1 cellular context compared by ENCODE assay signal in the genomic region with DNA sequence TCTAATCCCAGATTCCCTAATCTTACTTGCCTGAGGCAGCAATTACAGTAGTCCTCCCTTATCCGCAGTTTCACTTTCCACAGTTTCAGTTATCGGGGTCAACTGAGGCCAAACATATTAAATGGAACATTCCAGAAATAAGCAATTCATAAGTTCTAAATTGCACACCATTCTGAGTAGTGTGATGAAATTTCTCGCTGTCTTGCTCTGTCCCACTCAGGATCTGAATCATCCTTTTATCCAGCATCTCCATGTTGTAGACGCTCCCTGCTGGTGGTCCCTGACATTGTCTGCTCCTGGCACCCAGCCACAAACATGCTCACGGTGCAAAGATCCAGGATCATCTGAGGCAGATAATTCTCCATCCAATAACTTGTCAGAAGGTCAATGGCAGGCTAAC.
TF ChIP-seq lines count a peak whose summit lies in the region.

No MANE protein-coding gene starts in this region.

TF ChIP-seq in GM23338, 12 proteins besides CTCF, POLR2A, EP300 and RAD21 (continued from another document):
- TF ChIP-seq, protein P1, sequence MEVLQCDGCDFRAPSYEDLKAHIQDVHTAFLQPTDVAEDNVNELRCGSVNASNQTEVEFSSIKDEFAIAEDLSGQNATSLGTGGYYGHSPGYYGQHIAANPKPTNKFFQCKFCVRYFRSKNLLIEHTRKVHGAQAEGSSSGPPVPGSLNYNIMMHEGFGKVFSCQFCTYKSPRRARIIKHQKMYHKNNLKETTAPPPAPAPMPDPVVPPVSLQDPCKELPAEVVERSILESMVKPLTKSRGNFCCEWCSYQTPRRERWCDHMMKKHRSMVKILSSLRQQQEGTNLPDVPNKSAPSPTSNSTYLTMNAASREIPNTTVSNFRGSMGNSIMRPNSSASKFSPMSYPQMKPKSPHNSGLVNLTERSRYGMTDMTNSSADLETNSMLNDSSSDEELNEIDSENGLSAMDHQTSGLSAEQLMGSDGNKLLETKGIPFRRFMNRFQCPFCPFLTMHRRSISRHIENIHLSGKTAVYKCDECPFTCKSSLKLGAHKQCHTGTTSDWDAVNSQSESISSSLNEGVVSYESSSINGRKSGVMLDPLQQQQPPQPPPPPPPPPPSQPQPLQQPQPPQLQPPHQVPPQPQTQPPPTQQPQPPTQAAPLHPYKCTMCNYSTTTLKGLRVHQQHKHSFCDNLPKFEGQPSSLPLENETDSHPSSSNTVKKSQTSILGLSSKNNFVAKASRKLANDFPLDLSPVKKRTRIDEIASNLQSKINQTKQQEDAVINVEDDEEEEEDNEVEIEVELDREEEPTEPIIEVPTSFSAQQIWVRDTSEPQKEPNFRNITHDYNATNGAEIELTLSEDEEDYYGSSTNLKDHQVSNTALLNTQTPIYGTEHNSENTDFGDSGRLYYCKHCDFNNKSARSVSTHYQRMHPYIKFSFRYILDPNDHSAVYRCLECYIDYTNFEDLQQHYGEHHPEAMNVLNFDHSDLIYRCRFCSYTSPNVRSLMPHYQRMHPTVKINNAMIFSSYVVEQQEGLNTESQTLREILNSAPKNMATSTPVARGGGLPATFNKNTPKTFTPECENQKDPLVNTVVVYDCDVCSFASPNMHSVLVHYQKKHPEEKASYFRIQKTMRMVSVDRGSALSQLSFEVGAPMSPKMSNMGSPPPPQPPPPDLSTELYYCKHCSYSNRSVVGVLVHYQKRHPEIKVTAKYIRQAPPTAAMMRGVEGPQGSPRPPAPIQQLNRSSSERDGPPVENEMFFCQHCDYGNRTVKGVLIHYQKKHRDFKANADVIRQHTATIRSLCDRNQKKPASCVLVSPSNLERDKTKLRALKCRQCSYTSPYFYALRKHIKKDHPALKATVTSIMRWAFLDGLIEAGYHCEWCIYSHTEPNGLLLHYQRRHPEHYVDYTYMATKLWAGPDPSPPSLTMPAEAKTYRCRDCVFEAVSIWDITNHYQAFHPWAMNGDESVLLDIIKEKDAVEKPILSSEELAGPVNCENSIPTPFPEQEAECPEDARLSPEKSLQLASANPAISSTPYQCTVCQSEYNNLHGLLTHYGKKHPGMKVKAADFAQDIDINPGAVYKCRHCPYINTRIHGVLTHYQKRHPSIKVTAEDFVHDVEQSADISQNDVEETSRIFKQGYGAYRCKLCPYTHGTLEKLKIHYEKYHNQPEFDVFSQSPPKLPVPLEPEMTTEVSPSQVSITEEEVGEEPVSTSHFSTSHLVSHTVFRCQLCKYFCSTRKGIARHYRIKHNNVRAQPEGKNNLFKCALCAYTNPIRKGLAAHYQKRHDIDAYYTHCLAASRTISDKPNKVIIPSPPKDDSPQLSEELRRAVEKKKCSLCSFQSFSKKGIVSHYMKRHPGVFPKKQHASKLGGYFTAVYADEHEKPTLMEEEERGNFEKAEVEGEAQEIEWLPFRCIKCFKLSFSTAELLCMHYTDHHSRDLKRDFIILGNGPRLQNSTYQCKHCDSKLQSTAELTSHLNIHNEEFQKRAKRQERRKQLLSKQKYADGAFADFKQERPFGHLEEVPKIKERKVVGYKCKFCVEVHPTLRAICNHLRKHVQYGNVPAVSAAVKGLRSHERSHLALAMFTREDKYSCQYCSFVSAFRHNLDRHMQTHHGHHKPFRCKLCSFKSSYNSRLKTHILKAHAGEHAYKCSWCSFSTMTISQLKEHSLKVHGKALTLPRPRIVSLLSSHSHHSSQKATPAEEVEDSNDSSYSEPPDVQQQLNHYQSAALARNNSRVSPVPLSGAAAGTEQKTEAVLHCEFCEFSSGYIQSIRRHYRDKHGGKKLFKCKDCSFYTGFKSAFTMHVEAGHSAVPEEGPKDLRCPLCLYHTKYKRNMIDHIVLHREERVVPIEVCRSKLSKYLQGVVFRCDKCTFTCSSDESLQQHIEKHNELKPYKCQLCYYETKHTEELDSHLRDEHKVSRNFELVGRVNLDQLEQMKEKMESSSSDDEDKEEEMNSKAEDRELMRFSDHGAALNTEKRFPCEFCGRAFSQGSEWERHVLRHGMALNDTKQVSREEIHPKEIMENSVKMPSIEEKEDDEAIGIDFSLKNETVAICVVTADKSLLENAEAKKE (CRISPR knock-in tag; IDR thresholded peaks at IDR 0.05), result no peak
- no peak for TF ChIP-seq ZNF331 (CRISPR knock-in tag; IDR thresholded peaks at IDR 0.05; ENCODE audit: low read depth)
- no peak for TF ChIP-seq JUNB (IDR thresholded peaks at IDR 0.05; ENCODE audit: unreplicated experiment)
- no peak for TF ChIP-seq POLR2AphosphoS5 (IDR thresholded peaks at IDR 0.05; ENCODE audit: low read depth)
- no peak for TF ChIP-seq CREB1 (CRISPR knock-in tag; IDR thresholded peaks at IDR 0.05; ENCODE audit: low read depth)
- no peak for TF ChIP-seq NANOG (IDR thresholded peaks at IDR 0.05; ENCODE audit: borderline replicate concordance)
- TF ChIP-seq, protein P2, sequence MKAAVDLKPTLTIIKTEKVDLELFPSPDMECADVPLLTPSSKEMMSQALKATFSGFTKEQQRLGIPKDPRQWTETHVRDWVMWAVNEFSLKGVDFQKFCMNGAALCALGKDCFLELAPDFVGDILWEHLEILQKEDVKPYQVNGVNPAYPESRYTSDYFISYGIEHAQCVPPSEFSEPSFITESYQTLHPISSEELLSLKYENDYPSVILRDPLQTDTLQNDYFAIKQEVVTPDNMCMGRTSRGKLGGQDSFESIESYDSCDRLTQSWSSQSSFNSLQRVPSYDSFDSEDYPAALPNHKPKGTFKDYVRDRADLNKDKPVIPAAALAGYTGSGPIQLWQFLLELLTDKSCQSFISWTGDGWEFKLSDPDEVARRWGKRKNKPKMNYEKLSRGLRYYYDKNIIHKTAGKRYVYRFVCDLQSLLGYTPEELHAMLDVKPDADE (IDR thresholded peaks at IDR 0.05), result no peak
- no peak for TF ChIP-seq EZH2 (IDR thresholded peaks at IDR 0.05; ENCODE audit: low read depth, unreplicated experiment)
- no peak for TF ChIP-seq EZH2phosphoT487 (IDR thresholded peaks at IDR 0.05; ENCODE audit: unreplicated experiment)
- TF ChIP-seq, protein P3, sequence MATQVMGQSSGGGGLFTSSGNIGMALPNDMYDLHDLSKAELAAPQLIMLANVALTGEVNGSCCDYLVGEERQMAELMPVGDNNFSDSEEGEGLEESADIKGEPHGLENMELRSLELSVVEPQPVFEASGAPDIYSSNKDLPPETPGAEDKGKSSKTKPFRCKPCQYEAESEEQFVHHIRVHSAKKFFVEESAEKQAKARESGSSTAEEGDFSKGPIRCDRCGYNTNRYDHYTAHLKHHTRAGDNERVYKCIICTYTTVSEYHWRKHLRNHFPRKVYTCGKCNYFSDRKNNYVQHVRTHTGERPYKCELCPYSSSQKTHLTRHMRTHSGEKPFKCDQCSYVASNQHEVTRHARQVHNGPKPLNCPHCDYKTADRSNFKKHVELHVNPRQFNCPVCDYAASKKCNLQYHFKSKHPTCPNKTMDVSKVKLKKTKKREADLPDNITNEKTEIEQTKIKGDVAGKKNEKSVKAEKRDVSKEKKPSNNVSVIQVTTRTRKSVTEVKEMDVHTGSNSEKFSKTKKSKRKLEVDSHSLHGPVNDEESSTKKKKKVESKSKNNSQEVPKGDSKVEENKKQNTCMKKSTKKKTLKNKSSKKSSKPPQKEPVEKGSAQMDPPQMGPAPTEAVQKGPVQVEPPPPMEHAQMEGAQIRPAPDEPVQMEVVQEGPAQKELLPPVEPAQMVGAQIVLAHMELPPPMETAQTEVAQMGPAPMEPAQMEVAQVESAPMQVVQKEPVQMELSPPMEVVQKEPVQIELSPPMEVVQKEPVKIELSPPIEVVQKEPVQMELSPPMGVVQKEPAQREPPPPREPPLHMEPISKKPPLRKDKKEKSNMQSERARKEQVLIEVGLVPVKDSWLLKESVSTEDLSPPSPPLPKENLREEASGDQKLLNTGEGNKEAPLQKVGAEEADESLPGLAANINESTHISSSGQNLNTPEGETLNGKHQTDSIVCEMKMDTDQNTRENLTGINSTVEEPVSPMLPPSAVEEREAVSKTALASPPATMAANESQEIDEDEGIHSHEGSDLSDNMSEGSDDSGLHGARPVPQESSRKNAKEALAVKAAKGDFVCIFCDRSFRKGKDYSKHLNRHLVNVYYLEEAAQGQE (IDR thresholded peaks at IDR 0.05; ENCODE audit: unreplicated experiment), result no peak
- no peak for TF ChIP-seq ZNF114 (CRISPR knock-in tag; IDR thresholded peaks at IDR 0.05)
